In genomic region chr11:80417681-80418080, GRCh38 we compare ENCODE assay signal across 20 cellular contexts.
A peak's percentile ranks its signal among the peaks of the same experiment; 100 is the strongest.
DNase-seq lines count a peak whose midpoint lies in the region; ATAC-seq and TF ChIP-seq lines count a peak whose summit lies in the region.
"Had no signal": no experiment of that assay in that cellular context is flagged by ENCODE, and none has a peak within 500 bp of the region (broad histone marks: within the 10 kb centered on the region; RNA-seq: fewer than 3 reads in every experiment).

No MANE protein-coding gene starts in this region.

- CTCF ChIA-PET in mammary epithelial cell (lab: Charles Lee; ENCODE audit: low non-redundant PET), result no interaction called here

- intact Hi-C loops in mammary epithelial cell (cut with micrococcal nuclease), result no loop called here

- dilution Hi-C loops in mammary epithelial cell (cut with HindIII; ENCODE audit: low sequenced_read_pairs), result no loop called here

- H2AFZ ChIP-seq in ACC112 (ENCODE audit: low read length, unreplicated experiment) (peak overlapping the region; percentile 70), mammary epithelial cell (ENCODE audit: low read depth, low read length) (no peak overlapping the region)

- BruUV-seq in mammary epithelial cell (replicated peaks; lab: Mats Ljungman, UMichigan), result no TSS peak

- in situ Hi-C loops in mammary epithelial cell (cut with MboI; ENCODE audit: low sequenced_read_pairs in 2 of 2), result no loop called here
- in situ Hi-C loops in GM13977 (cut with MboI; ENCODE audit: low pct_unique_long_range_greater_than_20kb, low sequenced_read_pairs, unreplicated experiment), result no loop called here

- H3K36me3 ChIP-seq in ACC112 (ENCODE audit: insufficient read depth, low read length), result no peaks in the 10 kb centered on the region
- H3K36me3 ChIP-seq in mammary epithelial cell (ENCODE audit: insufficient read depth, low read length), result no peaks in the 10 kb centered on the region
- H3K36me3 ChIP-seq: BLaER1 treated with 17β-estradiol and CSF1 and Interleukin-3, amounts not matched to agents 10 nM and 100 nM; MG63 had no signal

- H3K27me3 ChIP-seq in ACC112 (ENCODE audit: insufficient read depth, low read length) (no peaks in the 10 kb centered on the region), mammary epithelial cell (ENCODE audit: insufficient read depth, low read length) (no peaks in the 10 kb centered on the region)
- H3K27me3 ChIP-seq: BLaER1 treated with 17β-estradiol and CSF1 and Interleukin-3, amounts not matched to agents 10 nM and 100 nM; MG63 had no signal

- no peak overlapping the region for H3K9ac ChIP-seq in mammary epithelial cell (ENCODE audit: insufficient read depth, low read length)
- H3K9ac ChIP-seq: BLaER1 treated with 17β-estradiol and CSF1 and Interleukin-3, amounts not matched to agents 10 nM and 100 nM; SK-N-SH had no signal

- no peak for TF ChIP-seq CTCF in mammary epithelial cell (conservative IDR thresholded peaks at IDR 0.05 in 1 of 2, IDR thresholded peaks at IDR 0.05 in 1 of 2; ENCODE audit: extremely low read depth in 1 of 2, insufficient read depth in 1 of 2, low read depth in 1 of 2, low read length in 2 of 2)
- no peak for TF ChIP-seq CTCF in GM13977 (IDR thresholded peaks at IDR 0.05; ENCODE audit: extremely low read depth, insufficient read depth, missing control alignments)

- H3K9me3 ChIP-seq in mammary epithelial cell (replicated peaks; ENCODE audit: insufficient read depth, low read length), result no peaks in the 10 kb centered on the region
- H3K9me3 ChIP-seq: A549; BLaER1 treated with 17β-estradiol and CSF1 and Interleukin-3, amounts not matched to agents 10 nM and 100 nM; MG63; SK-N-SH had no signal

- H3K4me1 ChIP-seq in ACC112 (ENCODE audit: control insufficient read depth, insufficient read depth, low read length, unreplicated experiment), result peaks cover 15% of the 10 kb centered on the region
- H3K4me1 ChIP-seq in mammary epithelial cell (ENCODE audit: insufficient read depth, low read length), result no peaks in the 10 kb centered on the region
- H3K4me1 ChIP-seq: A549; BLaER1 treated with 17β-estradiol and CSF1 and Interleukin-3, amounts not matched to agents 10 nM and 100 nM had no signal

- no peak overlapping the region for H3K4me2 ChIP-seq in mammary epithelial cell (ENCODE audit: insufficient read depth, low read depth, low read length)
- H3K4me2 ChIP-seq: A549; BLaER1 treated with 17β-estradiol and CSF1 and Interleukin-3, amounts not matched to agents 10 nM and 100 nM; SK-N-SH had no signal

- WGBS in mammary epithelial cell (ENCODE audit: low coverage, missing lambda C conversion rate), result 61% methylated on average over 2 of the region's 2 CpGs

- H3K4me3 ChIP-seq in ACC112 (ENCODE audit: low read depth, low read length) (no peak overlapping the region), mammary epithelial cell (replicated peaks in 1 of 3; ENCODE audit: insufficient read depth in 1 of 3, low read depth in 2 of 3, low read length in 3 of 3) (no peak overlapping the region)
- H3K4me3 ChIP-seq: A549; BLaER1 treated with 17β-estradiol and CSF1 and Interleukin-3, amounts not matched to agents 10 nM and 100 nM; MG63 had no signal

- H4K20me1 ChIP-seq in mammary epithelial cell (ENCODE audit: insufficient read depth, low read length), result no peaks in the 10 kb centered on the region
- H4K20me1 ChIP-seq: BLaER1 treated with 17β-estradiol and CSF1 and Interleukin-3, amounts not matched to agents 10 nM and 100 nM had no signal

- H3K79me2 ChIP-seq in ACC112 (ENCODE audit: control insufficient read depth, insufficient read depth, low read length, unreplicated experiment) (no peaks in the 10 kb centered on the region), mammary epithelial cell (ENCODE audit: insufficient read depth, low read length) (no peaks in the 10 kb centered on the region)

- H3K27ac ChIP-seq in ACC112 (ENCODE audit: low read depth, low read length) (0 out of 2 replicates have a peak overlapping the region, but pooled peaks have one; percentile 0), mammary epithelial cell (ENCODE audit: insufficient read depth, low read depth, low read length) (no peak overlapping the region)
- H3K27ac ChIP-seq: A549; BLaER1 treated with 17β-estradiol and CSF1 and Interleukin-3, amounts not matched to agents 10 nM and 100 nM had no signal

- no peak for ATAC-seq in HG02610 (IDR thresholded peaks at IDR 0.05; ENCODE audit: unreplicated experiment)
- ATAC-seq: A549 had no signal

- DNase-seq in RKO (ENCODE audit: low spot score) (peak; percentile 32), mammary epithelial cell (peak; percentile 33), kidney tubule cell (ENCODE audit: low spot score) (peak; percentile 20), GM13977 (ENCODE audit: low spot score) (no peak), cerebellar cortex (ENCODE audit: low spot score) (no peak), mesenteric fat pad (ENCODE audit: low spot score) (no peak)
- DNase-seq: CD8-positive, alpha-beta memory T cell; DMS79; H9; MG63; NCI-H1092; NCI-H146; NCI-H2029 treated with DMSO at 0.1 percent for 48 hours; NK-92 treated with Interleukin-12 subunit alpha and Interleukin-12 subunit beta, amount 100 ng/mL, for 24 hours; SHP77 treated with DMSO at 0.1 percent for 48 hours; SK-N-SH had no signal

Comparison
In these comparisons a context has a peak if more than half of its experiments do, and no peak if none do; other contexts are left out.
1. DNase-seq: peak in RKO (single experiment), mammary epithelial cell (single experiment) and kidney tubule cell (single experiment); none in GM13977 (single experiment), cerebellar cortex (single experiment) and mesenteric fat pad (single experiment).